19 cellular contexts compared by ENCODE assay signal in genomic region chr1:204672482-204673216, GRCh38. TPM values are rescaled to one million over a fixed set of nuclear protein-coding genes. Genes with fewer than 3 reads are reported as not detected.
"Had no signal": no experiment of that assay in that cellular context is flagged by ENCODE, and none has a peak within 500 bp of the region (broad histone marks: within the 10 kb centered on the region; RNA-seq: fewer than 3 reads in every experiment).

No MANE protein-coding gene starts in this region.

- H3K27ac ChIP-seq: ascending aorta, gastroesophageal sphincter, heart left ventricle, parathyroid adenoma, spleen had no signal

- H3K36me3 ChIP-seq: ascending aorta, gastroesophageal sphincter, heart left ventricle, spleen had no signal

- H3K79me2 ChIP-seq: parathyroid adenoma had no signal

- DNase-seq: activated CD4-positive, alpha-beta T cell treated with anti-CD3 and anti-CD28 coated beads, Interleukin-2, amount 50 U/mL, for 1 hour; activated CD8-positive, alpha-beta memory T cell treated with anti-CD3 and anti-CD28 coated beads, Interleukin-2, amount 50 U/mL, for 4 hours; activated effector memory CD4-positive, alpha-beta T cell treated with Interleukin-2 at 50 U/mL for 16 hours; activated naive CD4-positive, alpha-beta T cell treated with anti-CD3 and anti-CD28 coated beads, Interleukin-2, amount 50 U/mL, for 16 hours; activated T-cell treated with anti-CD3 and anti-CD28 coated beads, Interleukin-2, amount 50 U/mL, for 4 hours; cortex of kidney; effector CD4-positive, alpha-beta T cell; heart left ventricle; mesendoderm; natural killer cell; retina; spleen; stimulated activated CD4-positive, alpha-beta T cell treated with anti-CD3 and anti-CD28 coated beads, Interleukin-4, amount 100 ng/mL, for 4 hours had no signal

- H3K9me3 ChIP-seq: ascending aorta, gastroesophageal sphincter, heart left ventricle, spleen had no signal

- ATAC-seq: activated CD4-positive, CD25-positive, alpha-beta regulatory T cell treated with anti-CD3 and anti-CD28 coated beads, Interleukin-2, amount 50 U/mL, for 24 hours; activated T-cell treated with anti-CD3 and anti-CD28 coated beads, Interleukin-2, amount 50 U/mL, for 4 hours; esophagus mucosa; gastroesophageal sphincter; heart left ventricle; natural killer cell; stimulated activated memory B cell treated with anti-CD40 and anti-IgM and Interleukin-4, amounts not matched to agents 10 μg/mL and 1 μg/mL and 100 μg/mL, for 72 hours had no signal

- H3K4me1 ChIP-seq: ascending aorta, heart left ventricle, parathyroid adenoma had no signal

- H2AFZ ChIP-seq: parathyroid adenoma had no signal

- H3K4me3 ChIP-seq: ascending aorta, gastroesophageal sphincter, heart left ventricle, spleen had no signal

- H3K27me3 ChIP-seq: ascending aorta, gastroesophageal sphincter had no signal

RNA-seq across cellular contexts. Expression of gene LRRN2, which starts 12.9 kb away (rescaled TPM):
- total RNA-seq: activated T-cell treated with anti-CD3 and anti-CD28 coated beads, Interleukin-2, amount 50 U/mL, for 4 hours had no signal
